1 cellular context compared by ENCODE assay signal in genomic region chr2:142981069-142981378, GRCh38.
TF ChIP-seq lines count a peak whose summit lies in the region.

No MANE protein-coding gene starts in this region.

TF ChIP-seq in WTC11, 78 proteins besides CTCF, POLR2A, EP300 and RAD21 (continued from another document):
- no peak for TF ChIP-seq ARID4B (CRISPR knock-in tag; IDR thresholded peaks at IDR 0.05; ENCODE audit: borderline replicate concordance)
- TF ChIP-seq ZNF281 (CRISPR knock-in tag; IDR thresholded peaks at IDR 0.05), result no peak
- TF ChIP-seq ERG (CRISPR knock-in tag; IDR thresholded peaks at IDR 0.05), result no peak
- TF ChIP-seq AFF4 (CRISPR knock-in tag; IDR thresholded peaks at IDR 0.05; ENCODE audit: borderline replicate concordance), result no peak
- TF ChIP-seq USF1 (CRISPR knock-in tag; IDR thresholded peaks at IDR 0.05), result no peak
- TF ChIP-seq ATF1 (CRISPR knock-in tag; IDR thresholded peaks at IDR 0.05), result no peak
